Comparison of ENCODE assay signal across 9 cellular contexts in genomic region chr6:157464653-157465535, GRCh38.
DNase-seq lines count a peak whose midpoint lies in the region; ATAC-seq and TF ChIP-seq lines count a peak whose summit lies in the region.
"Had no signal": no experiment of that assay in that cellular context is flagged by ENCODE, and none has a peak within 500 bp of the region (broad histone marks: within the 10 kb centered on the region; RNA-seq: fewer than 3 reads in every experiment).

No MANE protein-coding gene starts in this region.

- peaks cover 23% of the 10 kb centered on the region for H3K4me1 Mint-ChIP-seq in activated CD4-positive, alpha-beta memory T cell treated with anti-CD3 and anti-CD28 coated beads for 36 hours (ENCODE audit: low read depth)
- H3K4me1 Mint-ChIP-seq in stimulated activated naive B cell treated with anti-CD40 and anti-IgM and Interleukin-4, amounts not matched to agents 10 μg/mL and 1 μg/mL and 100 μg/mL, for 72 hours, result peaks cover 40 to 51% of the 10 kb centered on the region in 2 donors
- H3K4me1 Mint-ChIP-seq in CD4-positive, alpha-beta T cell (ENCODE audit: low read depth), result no peaks in the 10 kb centered on the region

- H3K27ac ChIP-seq in CD4-positive, alpha-beta T cell (ENCODE audit: low read depth, low read length), result no peak overlapping the region

- no peaks in the 10 kb centered on the region for H3K27me3 ChIP-seq in CD4-positive, alpha-beta T cell (ENCODE audit: control insufficient read depth, insufficient read depth, low read length)

- peaks cover 0 to 5% of the 10 kb centered on the region in 2 donors for H3K36me3 Mint-ChIP-seq in activated naive CD4-positive, alpha-beta T cell treated with anti-CD3 and anti-CD28 coated beads, Interleukin-2, amount 50 U/mL, for 72 hours
- no peaks in the 10 kb centered on the region for H3K36me3 Mint-ChIP-seq in activated CD4-positive, alpha-beta memory T cell treated with anti-CD3 and anti-CD28 coated beads for 36 hours
- H3K36me3 Mint-ChIP-seq in stimulated activated naive B cell treated with anti-CD40 and anti-IgM and Interleukin-4, amounts not matched to agents 10 μg/mL and 1 μg/mL and 100 μg/mL, for 72 hours, result peaks cover 2 to 7% of the 10 kb centered on the region in 2 donors
- no peaks in the 10 kb centered on the region for H3K36me3 Mint-ChIP-seq in CD4-positive, alpha-beta T cell (ENCODE audit: low read depth)

- no peaks in the 10 kb centered on the region for H3K9me3 Mint-ChIP-seq in activated naive CD4-positive, alpha-beta T cell treated with anti-CD3 and anti-CD28 coated beads, Interleukin-2, amount 50 U/mL, for 72 hours
- no peaks in the 10 kb centered on the region for H3K9me3 Mint-ChIP-seq in activated CD4-positive, alpha-beta memory T cell treated with anti-CD3 and anti-CD28 coated beads for 36 hours
- H3K9me3 Mint-ChIP-seq in stimulated activated naive B cell treated with anti-CD40 and anti-IgM and Interleukin-4, amounts not matched to agents 10 μg/mL and 1 μg/mL and 100 μg/mL, for 72 hours, result no peaks in the 10 kb centered on the region
- no peaks in the 10 kb centered on the region for H3K9me3 Mint-ChIP-seq in CD4-positive, alpha-beta T cell
- H3K9me3 Mint-ChIP-seq: dendritic cell treated with granulocyte-macrophage colony-stimulating factor and Interleukin-4, amounts not matched to agents 40 ng/mL and 50 ng/mL, for 4 days had no signal

- H3K27me3 Mint-ChIP-seq in activated CD4-positive, alpha-beta memory T cell treated with anti-CD3 and anti-CD28 coated beads for 36 hours, result peaks cover 4% of the 10 kb centered on the region
- no peaks in the 10 kb centered on the region for H3K27me3 Mint-ChIP-seq in stimulated activated naive B cell treated with anti-CD40 and anti-IgM and Interleukin-4, amounts not matched to agents 10 μg/mL and 1 μg/mL and 100 μg/mL, for 72 hours
- no peaks in the 10 kb centered on the region for H3K27me3 Mint-ChIP-seq in CD4-positive, alpha-beta T cell
- H3K27me3 Mint-ChIP-seq: dendritic cell treated with granulocyte-macrophage colony-stimulating factor and Interleukin-4, amounts not matched to agents 40 ng/mL and 50 ng/mL, for 4 days had no signal

- peak; percentile 54 to 65 for ATAC-seq in activated naive CD4-positive, alpha-beta T cell treated with anti-CD3 and anti-CD28 coated beads, Interleukin-2, amount 50 U/mL, for 72 hours
- ATAC-seq in HG02798 (IDR thresholded peaks at IDR 0.05; ENCODE audit: poor library complexity, unreplicated experiment), result peak; percentile 61
- ATAC-seq in stimulated activated naive B cell treated with anti-CD40 and anti-IgM and Interleukin-4, amounts not matched to agents 10 μg/mL and 1 μg/mL and 100 μg/mL, for 72 hours (replicated peaks), result peak; percentile 61 to 63
- ATAC-seq in HG02884 (IDR thresholded peaks at IDR 0.05; ENCODE audit: unreplicated experiment), result no peak
- ATAC-seq in HG02870 (IDR thresholded peaks at IDR 0.05; ENCODE audit: unreplicated experiment), result no peak
- no peak for ATAC-seq in CD4-positive, alpha-beta T cell (ENCODE audit: poor library complexity)

- TF ChIP-seq CTCF in CD4-positive, alpha-beta T cell (IDR thresholded peaks at IDR 0.05), result no peak

- CTCF ChIA-PET in activated CD4-positive, alpha-beta memory T cell treated with anti-CD3 and anti-CD28 coated beads for 36 hours (lab: Charles Lee), result no interaction called here
- CTCF ChIA-PET in CD4-positive, alpha-beta T cell (lab: Charles Lee), result no interaction called here

- H3K9me3 ChIP-seq in CD4-positive, alpha-beta T cell (ENCODE audit: control insufficient read depth, low read length), result no peaks in the 10 kb centered on the region

- POLR2A ChIA-PET in activated CD4-positive, alpha-beta memory T cell treated with anti-CD3 and anti-CD28 coated beads for 36 hours (lab: Charles Lee), result interaction anchor here (0.8 to 1.1 kb wide), 3 partner anchors 22 to 71 kb away, joined by 3 to 4 read pairs (median 4); no protein-coding TSS in a partner anchor
- POLR2A ChIA-PET in CD4-positive, alpha-beta T cell (lab: Charles Lee), result interaction anchor here (0.6 kb wide), 1 partner anchor 17 kb away, joined by 3 read pairs; no protein-coding TSS in a partner anchor

- intact Hi-C loops in activated CD4-positive, alpha-beta memory T cell treated with anti-CD3 and anti-CD28 coated beads for 36 hours (cut with micrococcal nuclease), result loop anchor here (1.0 to 10.0 kb wide), 2 partner anchors 70 to 300 kb away; no protein-coding TSS in a partner anchor
- intact Hi-C loops in CD4-positive, alpha-beta T cell (cut with DNase I, micrococcal nuclease), result no loop called here

- peak in 1 of 2 donors; percentile 27 for DNase-seq in activated naive CD4-positive, alpha-beta T cell treated with anti-CD3 and anti-CD28 coated beads, Interleukin-2, amount 50 U/mL, for 72 hours (ENCODE audit: low spot score in 2 of 2)
- no peak for DNase-seq in activated naive CD4-positive, alpha-beta T cell (lab: John Stamatoyannopoulos, UW)
- DNase-seq in activated CD4-positive, alpha-beta memory T cell treated with anti-CD3 and anti-CD28 coated beads for 36 hours, result no peak
- peak; percentile 73 for DNase-seq in stimulated activated naive B cell treated with anti-CD40 and anti-IgM and Interleukin-4, amounts not matched to agents 10 μg/mL and 1 μg/mL and 100 μg/mL, for 72 hours
- DNase-seq in CD4-positive, alpha-beta T cell, result no peak

- peak overlapping the region; percentile 89 to 98 for H3K27ac Mint-ChIP-seq in activated naive CD4-positive, alpha-beta T cell treated with anti-CD3 and anti-CD28 coated beads, Interleukin-2, amount 50 U/mL, for 72 hours
- peak overlapping the region; percentile 75 for H3K27ac Mint-ChIP-seq in activated CD4-positive, alpha-beta memory T cell treated with anti-CD3 and anti-CD28 coated beads for 36 hours
- H3K27ac Mint-ChIP-seq in stimulated activated naive B cell treated with anti-CD40 and anti-IgM and Interleukin-4, amounts not matched to agents 10 μg/mL and 1 μg/mL and 100 μg/mL, for 72 hours, result peak overlapping the region; percentile 99
- H3K27ac Mint-ChIP-seq in CD4-positive, alpha-beta T cell, result no peak overlapping the region
- H3K27ac Mint-ChIP-seq: dendritic cell treated with granulocyte-macrophage colony-stimulating factor and Interleukin-4, amounts not matched to agents 40 ng/mL and 50 ng/mL, for 4 days had no signal

- H3K4me3 Mint-ChIP-seq in activated CD4-positive, alpha-beta memory T cell treated with anti-CD3 and anti-CD28 coated beads for 36 hours, result no peak overlapping the region
- peak overlapping the region; percentile 79 to 83 for H3K4me3 Mint-ChIP-seq in stimulated activated naive B cell treated with anti-CD40 and anti-IgM and Interleukin-4, amounts not matched to agents 10 μg/mL and 1 μg/mL and 100 μg/mL, for 72 hours
- H3K4me3 Mint-ChIP-seq in CD4-positive, alpha-beta T cell, result no peak overlapping the region
- H3K4me3 Mint-ChIP-seq: dendritic cell treated with granulocyte-macrophage colony-stimulating factor and Interleukin-4, amounts not matched to agents 40 ng/mL and 50 ng/mL, for 4 days had no signal

Comparison
In these comparisons a context has a peak if more than half of its experiments do, and no peak if none do; other contexts are left out.
1. ATAC-seq: peak in activated naive CD4-positive, alpha-beta T cell treated with anti-CD3 and anti-CD28 coated beads, Interleukin-2, amount 50 U/mL, for 72 hours (2 of 2), HG02798 (single experiment) and stimulated activated naive B cell treated with anti-CD40 and anti-IgM and Interleukin-4, amounts not matched to agents 10 μg/mL and 1 μg/mL and 100 μg/mL, for 72 hours (2 of 2); none in HG02884 (single experiment), HG02870 (single experiment) and CD4-positive, alpha-beta T cell (single experiment).
2. H3K4me3 Mint-ChIP-seq: peak in stimulated activated naive B cell treated with anti-CD40 and anti-IgM and Interleukin-4, amounts not matched to agents 10 μg/mL and 1 μg/mL and 100 μg/mL, for 72 hours (2 of 2); none in activated CD4-positive, alpha-beta memory T cell treated with anti-CD3 and anti-CD28 coated beads for 36 hours (single experiment) and CD4-positive, alpha-beta T cell (single experiment).